1 cellular context compared by ENCODE assay signal in the genomic region with DNA sequence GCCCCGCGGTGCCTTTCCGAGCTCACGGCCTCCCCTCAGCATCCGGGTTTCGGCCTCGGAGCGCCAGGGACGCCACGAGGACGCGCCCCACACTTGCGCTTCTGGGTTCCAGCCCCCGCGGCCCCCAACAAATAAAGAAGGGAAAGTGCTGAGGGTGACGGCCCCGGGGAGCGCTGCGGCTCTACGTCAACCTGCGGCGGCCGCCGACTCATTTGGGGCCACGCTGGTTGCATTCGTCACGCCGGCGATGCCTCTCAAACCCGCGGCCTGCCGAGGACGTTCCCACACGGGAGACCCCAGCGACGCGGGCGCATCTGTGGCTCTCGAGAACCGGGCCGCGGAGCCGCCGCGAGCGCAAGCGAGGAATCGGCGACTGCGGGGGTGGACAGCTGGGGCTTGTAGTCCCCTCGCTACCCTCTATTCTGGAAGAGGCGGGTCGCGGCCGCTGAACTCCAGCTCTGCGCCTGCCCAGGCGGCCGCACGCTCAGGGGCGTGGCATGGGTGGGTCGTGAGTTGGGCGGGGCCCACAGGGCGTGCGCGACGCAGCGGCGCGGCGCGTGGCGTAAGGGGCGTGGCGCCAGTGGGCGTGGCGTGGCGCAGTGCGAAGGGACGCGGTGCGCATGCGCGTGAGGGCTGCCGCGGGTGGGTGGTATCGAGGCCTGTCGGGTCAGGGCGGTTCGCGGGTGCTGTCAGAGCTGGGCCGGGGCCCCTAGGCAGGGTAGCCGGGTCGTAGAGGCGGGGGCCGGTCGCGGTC.
TF ChIP-seq lines count a peak whose summit lies in the region.

A gene with protein sequence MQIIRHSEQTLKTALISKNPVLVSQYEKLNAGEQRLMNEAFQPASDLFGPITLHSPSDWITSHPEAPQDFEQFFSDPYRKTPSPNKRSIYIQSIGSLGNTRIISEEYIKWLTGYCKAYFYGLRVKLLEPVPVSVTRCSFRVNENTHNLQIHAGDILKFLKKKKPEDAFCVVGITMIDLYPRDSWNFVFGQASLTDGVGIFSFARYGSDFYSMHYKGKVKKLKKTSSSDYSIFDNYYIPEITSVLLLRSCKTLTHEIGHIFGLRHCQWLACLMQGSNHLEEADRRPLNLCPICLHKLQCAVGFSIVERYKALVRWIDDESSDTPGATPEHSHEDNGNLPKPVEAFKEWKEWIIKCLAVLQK (plus strand): TSS at position 599 of the 754 bp plus-strand sequence. CDS start 2,145 bp downstream, outside the sequence.

TF ChIP-seq in HepG2, 621 proteins besides CTCF, POLR2A, EP300 and RAD21 (continued from another document and continues in another):
- no peak; the same call in 1 of the 2 replicates for TF ChIP-seq PBX3 (CRISPR knock-in tag; IDR thresholded peaks at IDR 0.05; ENCODE audit: borderline replicate concordance)
- TF ChIP-seq SMYD3 (CRISPR knock-in tag; IDR thresholded peaks at IDR 0.05) = 0 out of 2 replicates have a peak, but pooled peaks have one; percentile 91
- peak; percentile 49; the same call in 1 of the 2 replicates for TF ChIP-seq ZBTB38 (CRISPR knock-in tag; IDR thresholded peaks at IDR 0.05)
- TF ChIP-seq ZNF180 (CRISPR knock-in tag; IDR thresholded peaks at IDR 0.05; ENCODE audit: borderline replicate concordance, low read depth) = no peak
- peak; percentile 72 for TF ChIP-seq ZNF614 (CRISPR knock-in tag; IDR thresholded peaks at IDR 0.05; ENCODE audit: borderline replicate concordance)
- TF ChIP-seq SAP130 (CRISPR knock-in tag; IDR thresholded peaks at IDR 0.05; ENCODE audit: low read depth) = peak; percentile 96
- TF ChIP-seq GPBP1L1 (CRISPR knock-in tag; IDR thresholded peaks at IDR 0.05) = no peak
- no peak for TF ChIP-seq NR2F6 (IDR thresholded peaks at IDR 0.05)
- TF ChIP-seq NR2F6 (CRISPR knock-in tag; IDR thresholded peaks at IDR 0.05) = 0 out of 2 replicates have a peak, but pooled peaks have one; percentile 29
- TF ChIP-seq ZNF460 (CRISPR knock-in tag; IDR thresholded peaks at IDR 0.05; ENCODE audit: borderline replicate concordance) = no peak
- TF ChIP-seq ZNF549 (CRISPR knock-in tag; IDR thresholded peaks at IDR 0.05) = no peak
- TF ChIP-seq FOXP1 (IDR thresholded peaks at IDR 0.05) = no peak
- no peak for TF ChIP-seq FOXP1 (CRISPR knock-in tag; IDR thresholded peaks at IDR 0.05)
- TF ChIP-seq GATAD1 (CRISPR knock-in tag; IDR thresholded peaks at IDR 0.05) = peak; percentile 77
- no peak for TF ChIP-seq ZFP36L2 (CRISPR knock-in tag; IDR thresholded peaks at IDR 0.05)
- TF ChIP-seq PBX2 (CRISPR knock-in tag; IDR thresholded peaks at IDR 0.05) = no peak
- TF ChIP-seq ZFP82 (CRISPR knock-in tag; IDR thresholded peaks at IDR 0.05; ENCODE audit: borderline replicate concordance) = no peak
- TF ChIP-seq DBP (CRISPR knock-in tag; IDR thresholded peaks at IDR 0.05; ENCODE audit: not compliant biosample characterization) = no peak
- TF ChIP-seq HDAC1 (CRISPR knock-in tag; IDR thresholded peaks at IDR 0.05) = peak; percentile 84
- TF ChIP-seq ZNF124 (CRISPR knock-in tag; IDR thresholded peaks at IDR 0.05) = no peak; the same call in 1 of the 2 replicates
- peak; percentile 83; the same call in 1 of the 2 replicates for TF ChIP-seq DR1 (CRISPR knock-in tag; IDR thresholded peaks at IDR 0.05)
- TF ChIP-seq MEIS2 (CRISPR knock-in tag; IDR thresholded peaks at IDR 0.05) = no peak; the same call in none of the 2 replicates
- TF ChIP-seq, protein P1, sequence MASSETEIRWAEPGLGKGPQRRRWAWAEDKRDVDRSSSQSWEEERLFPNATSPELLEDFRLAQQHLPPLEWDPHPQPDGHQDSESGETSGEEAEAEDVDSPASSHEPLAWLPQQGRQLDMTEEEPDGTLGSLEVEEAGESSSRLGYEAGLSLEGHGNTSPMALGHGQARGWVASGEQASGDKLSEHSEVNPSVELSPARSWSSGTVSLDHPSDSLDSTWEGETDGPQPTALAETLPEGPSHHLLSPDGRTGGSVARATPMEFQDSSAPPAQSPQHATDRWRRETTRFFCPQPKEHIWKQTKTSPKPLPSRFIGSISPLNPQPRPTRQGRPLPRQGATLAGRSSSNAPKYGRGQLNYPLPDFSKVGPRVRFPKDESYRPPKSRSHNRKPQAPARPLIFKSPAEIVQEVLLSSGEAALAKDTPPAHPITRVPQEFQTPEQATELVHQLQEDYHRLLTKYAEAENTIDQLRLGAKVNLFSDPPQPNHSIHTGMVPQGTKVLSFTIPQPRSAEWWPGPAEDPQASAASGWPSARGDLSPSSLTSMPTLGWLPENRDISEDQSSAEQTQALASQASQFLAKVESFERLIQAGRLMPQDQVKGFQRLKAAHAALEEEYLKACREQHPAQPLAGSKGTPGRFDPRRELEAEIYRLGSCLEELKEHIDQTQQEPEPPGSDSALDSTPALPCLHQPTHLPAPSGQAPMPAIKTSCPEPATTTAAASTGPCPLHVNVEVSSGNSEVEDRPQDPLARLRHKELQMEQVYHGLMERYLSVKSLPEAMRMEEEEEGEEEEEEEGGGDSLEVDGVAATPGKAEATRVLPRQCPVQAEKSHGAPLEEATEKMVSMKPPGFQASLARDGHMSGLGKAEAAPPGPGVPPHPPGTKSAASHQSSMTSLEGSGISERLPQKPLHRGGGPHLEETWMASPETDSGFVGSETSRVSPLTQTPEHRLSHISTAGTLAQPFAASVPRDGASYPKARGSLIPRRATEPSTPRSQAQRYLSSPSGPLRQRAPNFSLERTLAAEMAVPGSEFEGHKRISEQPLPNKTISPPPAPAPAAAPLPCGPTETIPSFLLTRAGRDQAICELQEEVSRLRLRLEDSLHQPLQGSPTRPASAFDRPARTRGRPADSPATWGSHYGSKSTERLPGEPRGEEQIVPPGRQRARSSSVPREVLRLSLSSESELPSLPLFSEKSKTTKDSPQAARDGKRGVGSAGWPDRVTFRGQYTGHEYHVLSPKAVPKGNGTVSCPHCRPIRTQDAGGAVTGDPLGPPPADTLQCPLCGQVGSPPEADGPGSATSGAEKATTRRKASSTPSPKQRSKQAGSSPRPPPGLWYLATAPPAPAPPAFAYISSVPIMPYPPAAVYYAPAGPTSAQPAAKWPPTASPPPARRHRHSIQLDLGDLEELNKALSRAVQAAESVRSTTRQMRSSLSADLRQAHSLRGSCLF (CRISPR knock-in tag; IDR thresholded peaks at IDR 0.05; ENCODE audit: borderline replicate concordance) = peak; percentile 62; the same call in 1 of the 2 replicates
- TF ChIP-seq ZNF775 (CRISPR knock-in tag; IDR thresholded peaks at IDR 0.05; ENCODE audit: borderline replicate concordance) = no peak
- TF ChIP-seq EHMT2 (IDR thresholded peaks at IDR 0.05; ENCODE audit: borderline replicate concordance, low read depth, low read length) = no peak
- peak; percentile 82; the same call in 1 of the 2 replicates for TF ChIP-seq ZFP90 (CRISPR knock-in tag; IDR thresholded peaks at IDR 0.05; ENCODE audit: borderline replicate concordance)
- peak; percentile 96 for TF ChIP-seq ZNF44 (CRISPR knock-in tag; IDR thresholded peaks at IDR 0.05)
- TF ChIP-seq, protein P2, sequence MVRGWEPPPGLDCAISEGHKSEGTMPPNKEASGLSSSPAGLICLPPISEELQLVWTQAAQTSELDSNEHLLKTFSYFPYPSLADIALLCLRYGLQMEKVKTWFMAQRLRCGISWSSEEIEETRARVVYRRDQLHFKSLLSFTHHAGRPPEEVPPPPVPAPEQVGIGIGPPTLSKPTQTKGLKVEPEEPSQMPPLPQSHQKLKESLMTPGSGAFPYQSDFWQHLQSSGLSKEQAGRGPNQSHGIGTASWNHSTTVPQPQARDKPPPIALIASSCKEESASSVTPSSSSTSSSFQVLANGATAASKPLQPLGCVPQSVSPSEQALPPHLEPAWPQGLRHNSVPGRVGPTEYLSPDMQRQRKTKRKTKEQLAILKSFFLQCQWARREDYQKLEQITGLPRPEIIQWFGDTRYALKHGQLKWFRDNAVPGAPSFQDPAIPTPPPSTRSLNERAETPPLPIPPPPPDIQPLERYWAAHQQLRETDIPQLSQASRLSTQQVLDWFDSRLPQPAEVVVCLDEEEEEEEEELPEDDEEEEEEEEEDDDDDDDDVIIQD (CRISPR knock-in tag; IDR thresholded peaks at IDR 0.05; ENCODE audit: low read depth) = no peak; the same call in 1 of the 2 replicates
- peak; percentile 59 for TF ChIP-seq NKX3-1 (CRISPR knock-in tag; IDR thresholded peaks at IDR 0.05)
- TF ChIP-seq ISL2 (CRISPR knock-in tag; IDR thresholded peaks at IDR 0.05) = peak; percentile 43
- TF ChIP-seq PRDM15 (CRISPR knock-in tag; IDR thresholded peaks at IDR 0.05) = no peak
- TF ChIP-seq GTF3A (CRISPR knock-in tag; conservative IDR thresholded peaks at IDR 0.05) = no peak
- peak; percentile 40; the same call in 1 of the 2 replicates for TF ChIP-seq RCOR2 (CRISPR knock-in tag; IDR thresholded peaks at IDR 0.05)
- TF ChIP-seq ZNF264 (CRISPR knock-in tag; IDR thresholded peaks at IDR 0.05) = peak; percentile 81; the same call in 1 of the 2 replicates
- no peak for TF ChIP-seq SIN3B (IDR thresholded peaks at IDR 0.05; ENCODE audit: low read length)
- TF ChIP-seq NFIC (IDR thresholded peaks at IDR 0.05; ENCODE audit: low read length) = no peak
- peak; percentile 98 for TF ChIP-seq ZFY (CRISPR knock-in tag; IDR thresholded peaks at IDR 0.05)
- peak; percentile 49; the same call in 1 of the 2 replicates for TF ChIP-seq ZNF263 (CRISPR knock-in tag; IDR thresholded peaks at IDR 0.05)
- no peak for TF ChIP-seq ATF1 (CRISPR knock-in tag; IDR thresholded peaks at IDR 0.05)
- 0 out of 2 replicates have a peak, but pooled peaks have one; percentile 19 for TF ChIP-seq ARNTL (CRISPR knock-in tag; IDR thresholded peaks at IDR 0.05)
- TF ChIP-seq HNF1B (CRISPR knock-in tag; IDR thresholded peaks at IDR 0.05) = peak; percentile 86
- no peak for TF ChIP-seq ZSCAN29 (CRISPR knock-in tag; conservative IDR thresholded peaks at IDR 0.05)
- peak; percentile 92 for TF ChIP-seq ZNF589 (CRISPR knock-in tag; conservative IDR thresholded peaks at IDR 0.05)
- TF ChIP-seq IRX3 (CRISPR knock-in tag; IDR thresholded peaks at IDR 0.05; ENCODE audit: borderline replicate concordance, low read depth) = 0 out of 2 replicates have a peak, but pooled peaks have one; percentile 66
